20 cellular contexts compared by ENCODE assay signal in the genomic region with DNA sequence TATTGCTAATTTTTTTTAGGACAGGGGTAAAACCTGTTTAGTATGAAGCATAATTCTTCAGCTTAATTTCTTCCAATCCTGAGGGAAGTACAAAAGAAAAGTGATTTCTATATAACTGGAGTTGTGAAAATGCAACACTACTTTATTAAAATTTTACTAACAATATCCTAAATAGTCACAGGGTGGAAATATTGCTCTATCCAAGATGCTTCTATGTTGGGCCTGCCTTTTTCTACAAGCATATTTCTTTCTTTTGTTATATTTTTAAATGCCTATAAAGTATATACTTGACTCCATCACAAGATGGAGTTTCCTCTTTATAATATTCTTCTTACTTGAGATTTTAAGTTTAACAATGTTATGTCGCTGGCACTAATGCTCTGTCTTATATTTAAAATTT. TPM values are rescaled to one million over a fixed set of nuclear protein-coding genes. Genes with fewer than 3 reads are reported as not detected.
A peak's percentile ranks its signal among the peaks of the same experiment; 100 is the strongest.
DNase-seq lines count a peak whose midpoint lies in the region; ATAC-seq and TF ChIP-seq lines count a peak whose summit lies in the region.
"Had no signal": no experiment of that assay in that cellular context is flagged by ENCODE, and none has a peak within 500 bp of the region (broad histone marks: within the 10 kb centered on the region; RNA-seq: fewer than 3 reads in every experiment).

No MANE protein-coding gene starts in this region.

- H3K27ac ChIP-seq in C4-2B (no peak overlapping the region), foreskin keratinocyte (no peak overlapping the region)
- H3K27ac ChIP-seq: SJSA1 had no signal

- no peaks in the 10 kb centered on the region for H3K27me3 ChIP-seq in foreskin keratinocyte
- H3K27me3 ChIP-seq: SJSA1 had no signal

- ATAC-seq in foreskin keratinocyte, result no peak
- ATAC-seq: HepG2, Panc1 had no signal

- TF ChIP-seq CTCF in C4-2B (conservative IDR thresholded peaks at IDR 0.05), result peak; percentile 6; the same call in 1 of the 2 replicates
- TF ChIP-seq CTCF in chondrocyte (IDR thresholded peaks at IDR 0.05), result peak; percentile 51
- peak; percentile 10 for TF ChIP-seq CTCF in foreskin keratinocyte (conservative IDR thresholded peaks at IDR 0.05)

- no peaks in the 10 kb centered on the region for H3K4me1 Mint-ChIP-seq in chondrocyte (ENCODE audit: low read depth)
- H3K4me1 Mint-ChIP-seq: CD14-positive monocyte had no signal

- no peak overlapping the region for H3K27ac Mint-ChIP-seq in chondrocyte (ENCODE audit: unreplicated experiment)
- H3K27ac Mint-ChIP-seq: CD14-positive monocyte had no signal

- no peak overlapping the region for H3K4me3 Mint-ChIP-seq in chondrocyte (ENCODE audit: unreplicated experiment)
- H3K4me3 Mint-ChIP-seq: CD14-positive monocyte had no signal

- H3K27me3 Mint-ChIP-seq in chondrocyte (ENCODE audit: low read depth), result no peaks in the 10 kb centered on the region

- peak; percentile 4 for DNase-seq in EH (ENCODE audit: low read depth)
- no peak for DNase-seq in chondrocyte (ENCODE audit: low spot score)
- no peak for DNase-seq in foreskin keratinocyte
- DNase-seq in OCI-M1 (lab: John Stamatoyannopoulos, UW), result no peak
- DNase-seq in NCI-H2107 treated with DMSO at 0.1 percent for 48 hours (lab: John Stamatoyannopoulos, UW; ENCODE audit: unreplicated experiment), result no peak
- no peak for DNase-seq in DMS153 (lab: John Stamatoyannopoulos, UW)
- DNase-seq: ACHN, AML-193, GF-D8, GOT3, NCI-H1436, NCI-H1930, NCI-H345, NCI-H526, SW 1271 had no signal

- H3K36me3 Mint-ChIP-seq in chondrocyte (ENCODE audit: low read depth), result no peaks in the 10 kb centered on the region

- no peaks in the 10 kb centered on the region for H3K4me1 ChIP-seq in foreskin keratinocyte
- H3K4me1 ChIP-seq: SJSA1 had no signal

- H3K9me3 Mint-ChIP-seq in chondrocyte (ENCODE audit: low read depth), result no peaks in the 10 kb centered on the region
- H3K9me3 Mint-ChIP-seq: CD14-positive monocyte had no signal

RNA-seq across cellular contexts. Expression of gene DTL, which starts 37.9 kb away (rescaled TPM):
- 3.6 to 24.2 TPM (median 3.8 TPM) in 3 replicates for total RNA-seq in chondrocyte
- 28.3 and 29.5 TPM in 2 replicates for total RNA-seq in foreskin keratinocyte
- polyA plus RNA-seq in foreskin keratinocyte, result 8.8 and 11.5 TPM in 2 replicates
- polyA plus RNA-seq: CD14-positive monocyte had no signal

RNA-seq across cellular contexts. Expression of gene INTS7, which starts 38.1 kb away (rescaled TPM):
- total RNA-seq in chondrocyte (14.5 to 18.6 TPM (median 17.8 TPM) in 3 replicates), foreskin keratinocyte (20.4 and 21.3 TPM in 2 replicates)
- polyA plus RNA-seq in foreskin keratinocyte, result 15.3 and 16.5 TPM in 2 replicates
